ENCODE assay signal across 21 cellular contexts in the genomic region with DNA sequence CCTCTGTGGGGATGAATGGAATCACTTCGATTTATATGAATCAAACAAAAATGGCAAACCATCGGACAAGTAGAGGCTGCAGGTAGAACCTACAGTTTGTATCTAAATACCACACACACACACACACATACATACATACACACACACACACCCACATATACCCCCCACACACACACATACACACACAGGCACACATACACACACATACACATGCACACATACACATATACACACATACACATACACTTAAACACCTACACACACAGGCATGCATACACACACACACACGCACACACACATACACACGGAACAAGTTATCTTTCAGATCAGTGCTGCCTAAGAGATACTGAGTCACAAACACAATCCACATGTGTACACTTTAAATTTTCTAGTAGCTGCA.
"Had no signal": no experiment of that assay in that cellular context is flagged by ENCODE, and none has a peak within 500 bp of the region (broad histone marks: within the 10 kb centered on the region; RNA-seq: fewer than 3 reads in every experiment).

No MANE protein-coding gene starts in this region.

- H3K4me1 Mint-ChIP-seq: mesothelial cell of epicardium had no signal

- DNase-seq: effector memory CD4-positive, alpha-beta T cell; glutamatergic neuron; kidney; left colon; mammary epithelial cell; psoas muscle; retina; stimulated activated CD4-positive, alpha-beta T cell treated with anti-CD3 and anti-CD28 coated beads, Interleukin-2, amount 100 ng/mL, for 24 hours; stimulated activated CD4-positive, alpha-beta T cell treated with anti-CD3 and anti-CD28 coated beads, Interleukin-4, amount 100 ng/mL, for 4 hours; stimulated activated naive B cell treated with anti-CD40 and anti-IgM and Interleukin-4, amounts not matched to agents 10 μg/mL and 1 μg/mL and 100 μg/mL, for 72 hours; stimulated activated naive CD8-positive, alpha-beta T cell treated with anti-CD3 and anti-CD28 coated beads, Interleukin-15, amount 100 ng/mL, for 72 hours; testis; transverse colon had no signal

- H3K27ac Mint-ChIP-seq: mesothelial cell of epicardium; stimulated activated naive CD8-positive, alpha-beta T cell treated with anti-CD3 and anti-CD28 coated beads, Interleukin-15, amount 100 ng/mL, for 72 hours had no signal

- H3K79me2 ChIP-seq: parathyroid adenoma had no signal

- H3K9ac ChIP-seq: parathyroid adenoma had no signal

- H3K4me3 ChIP-seq: esophagus muscularis mucosa, gastroesophageal sphincter, psoas muscle, testis, transverse colon had no signal

- H3K27ac ChIP-seq: epithelial cell of prostate, parathyroid adenoma, psoas muscle, testis, transverse colon had no signal

- H3K36me3 ChIP-seq: transverse colon had no signal

- H2AFZ ChIP-seq: parathyroid adenoma had no signal

- H3K4me1 ChIP-seq: parathyroid adenoma had no signal

- H3K4me3 Mint-ChIP-seq: central memory CD8-positive, alpha-beta T cell; mesothelial cell of epicardium; nephron; stimulated activated naive B cell treated with anti-CD40 and anti-IgM and Interleukin-4, amounts not matched to agents 10 μg/mL and 1 μg/mL and 100 μg/mL, for 72 hours; stimulated activated naive CD8-positive, alpha-beta T cell treated with anti-CD3 and anti-CD28 coated beads, Interleukin-15, amount 100 ng/mL, for 72 hours had no signal

- H3K27me3 ChIP-seq: esophagus muscularis mucosa, gastroesophageal sphincter, testis, transverse colon had no signal

- H3K27me3 Mint-ChIP-seq: central memory CD8-positive, alpha-beta T cell; stimulated activated naive B cell treated with anti-CD40 and anti-IgM and Interleukin-4, amounts not matched to agents 10 μg/mL and 1 μg/mL and 100 μg/mL, for 72 hours; stimulated activated naive CD8-positive, alpha-beta T cell treated with anti-CD3 and anti-CD28 coated beads, Interleukin-15, amount 100 ng/mL, for 72 hours had no signal

- ATAC-seq: gastroesophageal sphincter; left colon; sciatic nerve; stimulated activated naive CD8-positive, alpha-beta T cell treated with anti-CD3 and anti-CD28 coated beads, Interleukin-15, amount 100 ng/mL, for 72 hours had no signal

- H3K9me3 ChIP-seq: esophagus muscularis mucosa, gastroesophageal sphincter, psoas muscle, testis had no signal
